In the genomic region with DNA sequence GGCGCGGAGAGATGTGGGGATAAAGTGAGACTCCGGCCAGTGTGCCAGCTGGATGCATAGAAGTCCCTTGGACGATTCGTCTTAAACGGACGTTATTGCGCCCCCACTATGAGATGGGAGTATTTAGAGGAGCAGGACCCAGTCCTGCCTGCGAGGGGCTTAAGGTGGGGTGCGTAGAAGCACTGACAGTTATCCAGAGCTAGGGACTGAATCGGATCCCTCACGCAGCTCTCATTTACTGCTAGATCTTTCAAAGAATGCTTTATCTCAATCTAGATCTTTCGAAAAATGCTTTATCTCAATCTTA, we compare ENCODE assay signal across 8 cellular contexts. TPM values are rescaled to one million over a fixed set of nuclear protein-coding genes. Genes with fewer than 3 reads are reported as not detected.
A peak's percentile ranks its signal among the peaks of the same experiment; 100 is the strongest.
DNase-seq lines count a peak whose midpoint lies in the region; ATAC-seq and TF ChIP-seq lines count a peak whose summit lies in the region.

No MANE protein-coding gene starts in this region.

- H3K27me3 ChIP-seq in adipocyte (replicated peaks; ENCODE audit: control insufficient read depth, insufficient read depth, low read length) (no peaks in the 10 kb centered on the region), liver (ENCODE audit: control insufficient read depth in 4 of 4, insufficient read depth in 4 of 4, low read length in 3 of 4) (no peaks in the 10 kb centered on the region)

- H3K4me3 Mint-ChIP-seq in type B pancreatic cell, result peak overlapping the region; percentile 89

- WGBS in liver, result 2% methylated on average over 13 of the region's 13 CpGs

- in situ Hi-C loops in GM13976 (cut with MboI; ENCODE audit: low sequenced_read_pairs, unreplicated experiment), result no loop called here

- TF ChIP-seq CTCF in GM13976 (IDR thresholded peaks at IDR 0.05; ENCODE audit: borderline replicate concordance, control extremely low read depth, extremely low read depth, insufficient read depth, missing control alignments) (no peak), liver (IDR thresholded peaks at IDR 0.05; ENCODE audit: low read depth, low read length, missing input control) (no peak), type B pancreatic cell (conservative IDR thresholded peaks at IDR 0.05) (no peak)

- DNase-seq in GM13976 (ENCODE audit: low spot score) (peak; percentile 45), adipocyte (ENCODE audit: low read depth) (no peak), type B pancreatic cell (ENCODE audit: extremely low spot score, unreplicated experiment) (no peak), hypothalamus (lab: John Stamatoyannopoulos, UW) (no peak), iPS-NIHi7 (ENCODE audit: extremely low spot score) (no peak)

- H3K9ac ChIP-seq in adipocyte (ENCODE audit: low read length) (peak overlapping the region; percentile 95), liver (ENCODE audit: low read depth in 1 of 2, low read length in 2 of 2) (peak overlapping the region; percentile 68 to 92)

- H3K27ac Mint-ChIP-seq in type B pancreatic cell, result no peak overlapping the region

- TF ChIP-seq RAD21 in liver (IDR thresholded peaks at IDR 0.05), result no peak

- peaks cover 11% of the 10 kb centered on the region for H3K4me1 Mint-ChIP-seq in type B pancreatic cell (ENCODE audit: unreplicated experiment)

- H3K4me1 ChIP-seq in adipocyte (ENCODE audit: control insufficient read depth, insufficient read depth, low read length) (peaks cover 45% of the 10 kb centered on the region), liver (ENCODE audit: control insufficient read depth in 4 of 4, insufficient read depth in 4 of 4, low read length in 3 of 4) (peaks cover 6 to 34% (median 24%) of the 10 kb centered on the region in 4 donors)

- H3K9me3 Mint-ChIP-seq in type B pancreatic cell, result no peaks in the 10 kb centered on the region

- no peaks in the 10 kb centered on the region for H3K36me3 Mint-ChIP-seq in type B pancreatic cell

- no peaks in the 10 kb centered on the region for H3K9me3 ChIP-seq in adipocyte (ENCODE audit: control insufficient read depth, low read length)
- H3K9me3 ChIP-seq in liver (ENCODE audit: control insufficient read depth in 4 of 4, low read length in 3 of 4), result no peaks in the 10 kb centered on the region

- H3K4me3 ChIP-seq in adipocyte (ENCODE audit: low read length) (peak overlapping the region; percentile 97), liver (ENCODE audit: low read depth in 1 of 3, low read length in 3 of 3) (peak overlapping the region; percentile 79 to 97 (median 79))

- H3K36me3 ChIP-seq in adipocyte (ENCODE audit: control insufficient read depth, insufficient read depth, low read length, severe bottlenecking), result no peaks in the 10 kb centered on the region
- peaks cover 0 to 3% (median 0%) of the 10 kb centered on the region in 4 donors for H3K36me3 ChIP-seq in liver (ENCODE audit: control insufficient read depth in 4 of 4, insufficient read depth in 3 of 4, low read depth in 1 of 4, low read length in 3 of 4)

- H3K27me3 Mint-ChIP-seq in type B pancreatic cell, result peaks cover 77% of the 10 kb centered on the region

- H3K27ac ChIP-seq in liver (ENCODE audit: low read depth in 1 of 2, low read length in 2 of 2), result peak overlapping the region; percentile 77 to 86

- peak; percentile 13 for ATAC-seq in HG02852 (IDR thresholded peaks at IDR 0.05; ENCODE audit: unreplicated experiment)
- no peak for ATAC-seq in HG02970 (IDR thresholded peaks at IDR 0.05; ENCODE audit: low FRiP score, unreplicated experiment)

TF ChIP-seq in liver, 16 proteins besides CTCF, POLR2A, EP300 and RAD21:
- TF ChIP-seq RXRA (IDR thresholded peaks at IDR 0.05), result no peak
- TF ChIP-seq HNF4G (IDR thresholded peaks at IDR 0.05), result no peak
- TF ChIP-seq, protein P1, sequence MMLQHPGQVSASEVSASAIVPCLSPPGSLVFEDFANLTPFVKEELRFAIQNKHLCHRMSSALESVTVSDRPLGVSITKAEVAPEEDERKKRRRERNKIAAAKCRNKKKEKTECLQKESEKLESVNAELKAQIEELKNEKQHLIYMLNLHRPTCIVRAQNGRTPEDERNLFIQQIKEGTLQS (IDR thresholded peaks at IDR 0.05), result no peak
- TF ChIP-seq NR2F2 (IDR thresholded peaks at IDR 0.05), result no peak
- no peak for TF ChIP-seq FOXA1 (IDR thresholded peaks at IDR 0.05)
- no peak for TF ChIP-seq HNF4A (conservative IDR thresholded peaks at IDR 0.05)
- TF ChIP-seq, protein P2, sequence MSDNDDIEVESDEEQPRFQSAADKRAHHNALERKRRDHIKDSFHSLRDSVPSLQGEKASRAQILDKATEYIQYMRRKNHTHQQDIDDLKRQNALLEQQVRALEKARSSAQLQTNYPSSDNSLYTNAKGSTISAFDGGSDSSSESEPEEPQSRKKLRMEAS (IDR thresholded peaks at IDR 0.05), result no peak

RNA-seq across cellular contexts. Expression of a gene that starts 0.6 kb away (rescaled TPM):
- total RNA-seq in liver (10 to 100 TPM; 43.1 to 51.5 TPM), type B pancreatic cell (ENCODE audit: low replicate concordance) (6.6 and 11.6 TPM in 2 replicates)
- polyA plus RNA-seq in liver, result 10 to 100 TPM; 13.5 to 25.1 TPM
